ENCODE assay signal across 21 cellular contexts in the genomic region with DNA sequence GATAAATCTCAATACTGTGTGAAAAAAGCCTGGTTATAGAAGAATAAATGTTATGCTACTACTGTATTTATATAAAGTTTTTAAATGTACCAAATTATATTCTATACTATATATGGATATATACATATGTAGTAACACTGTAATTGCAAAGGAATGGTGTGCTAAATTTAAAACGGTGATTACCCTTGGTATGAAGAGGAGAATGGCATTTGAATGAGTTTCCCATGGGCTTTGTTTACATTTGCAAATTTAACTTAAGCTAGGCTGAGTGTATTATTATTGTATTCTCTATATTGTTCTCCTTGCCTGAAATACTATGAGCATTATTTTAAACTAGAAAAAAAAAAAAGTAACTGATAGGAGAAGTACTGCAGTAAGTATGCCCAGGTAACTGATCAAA.
"Had no signal": no experiment of that assay in that cellular context is flagged by ENCODE, and none has a peak within 500 bp of the region (broad histone marks: within the 10 kb centered on the region; RNA-seq: fewer than 3 reads in every experiment).

No MANE protein-coding gene starts in this region.

- H3K27ac Mint-ChIP-seq: activated B cell treated with CpG ODN at 0.5 μM for 24 hours; activated CD4-positive, alpha-beta memory T cell treated with anti-CD3 and anti-CD28 coated beads, Interleukin-2, amount 10 ng/mL, durations not matched to agents 7 days and 5 days; activated CD8-positive, alpha-beta memory T cell treated with anti-CD3 and anti-CD28 coated beads, Interleukin-2, amount 10 ng/mL, durations not matched to agents 7 days and 5 days; activated naive CD8-positive, alpha-beta T cell treated with anti-CD3 and anti-CD28 coated beads, Interleukin-2, amount 10 ng/mL, durations not matched to agents 7 days and 5 days; immature natural killer cell; natural killer cell treated with Interleukin-12 subunit alpha and Interleukin-12 subunit beta and Interleukin-15 and Interleukin-18, amount 100 ng/mL, for 72 hours; stimulated activated naive B cell treated with anti-CD40 and anti-IgM and Interleukin-4, amounts not matched to agents 10 μg/mL and 1 μg/mL and 100 μg/mL, for 72 hours; T-helper 17 cell had no signal

- H3K9me3 ChIP-seq: colonic mucosa, right lobe of liver, spleen, thoracic aorta had no signal

- H3K4me3 Mint-ChIP-seq: activated B cell treated with CpG ODN at 0.5 μM for 24 hours; activated CD4-positive, alpha-beta memory T cell treated with anti-CD3 and anti-CD28 coated beads, Interleukin-2, amount 10 ng/mL, durations not matched to agents 7 days and 5 days; activated CD8-positive, alpha-beta memory T cell treated with anti-CD3 and anti-CD28 coated beads, Interleukin-2, amount 10 ng/mL, durations not matched to agents 7 days and 5 days; activated naive CD8-positive, alpha-beta T cell treated with anti-CD3 and anti-CD28 coated beads, Interleukin-2, amount 10 ng/mL, durations not matched to agents 7 days and 5 days; immature natural killer cell; natural killer cell treated with Interleukin-12 subunit alpha and Interleukin-12 subunit beta and Interleukin-15 and Interleukin-18, amount 100 ng/mL, for 72 hours; stimulated activated naive B cell treated with anti-CD40 and anti-IgM and Interleukin-4, amounts not matched to agents 10 μg/mL and 1 μg/mL and 100 μg/mL, for 72 hours; T-helper 17 cell had no signal

- H3K27me3 Mint-ChIP-seq: activated B cell treated with CpG ODN at 0.5 μM for 24 hours; stimulated activated naive B cell treated with anti-CD40 and anti-IgM and Interleukin-4, amounts not matched to agents 10 μg/mL and 1 μg/mL and 100 μg/mL, for 72 hours; T-helper 17 cell had no signal

- H3K9ac ChIP-seq: parathyroid adenoma had no signal

- FAIRE-seq: frontal cortex had no signal

- H3K27me3 ChIP-seq: colonic mucosa, right lobe of liver, spleen had no signal

- H3K4me3 ChIP-seq: colonic mucosa, right lobe of liver, spleen, thoracic aorta had no signal

- DNase-seq: activated B cell treated with CpG ODN at 0.5 μM for 24 hours; activated CD4-positive, alpha-beta memory T cell treated with anti-CD3 and anti-CD28 coated beads, Interleukin-2, amount 10 ng/mL, durations not matched to agents 7 days and 5 days; activated CD4-positive, alpha-beta T cell treated with anti-CD3 and anti-CD28 coated beads for 48 hours; activated CD8-positive, alpha-beta memory T cell treated with anti-CD3 and anti-CD28 coated beads, Interleukin-2, amount 10 ng/mL, durations not matched to agents 7 days and 5 days; activated naive CD4-positive, alpha-beta T cell; activated naive CD8-positive, alpha-beta T cell treated with anti-CD3 and anti-CD28 coated beads, Interleukin-2, amount 10 ng/mL, durations not matched to agents 7 days and 5 days; anterior cingulate cortex; central memory CD4-positive, alpha-beta T cell; colonic mucosa; immature natural killer cell; kidney glomerular epithelial cell; left ventricle myocardium superior; right lobe of liver; spleen; stimulated activated naive B cell treated with anti-CD40 and anti-IgM and Interleukin-4, amounts not matched to agents 10 μg/mL and 1 μg/mL and 100 μg/mL, for 72 hours; T-helper 17 cell had no signal

- H3K36me3 Mint-ChIP-seq: activated CD8-positive, alpha-beta memory T cell treated with anti-CD3 and anti-CD28 coated beads, Interleukin-2, amount 10 ng/mL, durations not matched to agents 7 days and 5 days; brain; natural killer cell treated with Interleukin-12 subunit alpha and Interleukin-12 subunit beta and Interleukin-15 and Interleukin-18, amount 100 ng/mL, for 72 hours had no signal

- ATAC-seq: activated CD8-positive, alpha-beta memory T cell treated with anti-CD3 and anti-CD28 coated beads, Interleukin-2, amount 10 ng/mL, durations not matched to agents 7 days and 5 days; left ventricle myocardium superior; natural killer cell treated with Interleukin-12 subunit alpha and Interleukin-12 subunit beta and Interleukin-15 and Interleukin-18, amount 100 ng/mL, for 72 hours; right lobe of liver; stimulated activated naive B cell treated with anti-CD40 and anti-IgM and Interleukin-4, amounts not matched to agents 10 μg/mL and 1 μg/mL and 100 μg/mL, for 72 hours; T-helper 17 cell had no signal

- H3K36me3 ChIP-seq: colonic mucosa, right lobe of liver, spleen, thoracic aorta had no signal

- H3K9me3 Mint-ChIP-seq: activated B cell treated with CpG ODN at 0.5 μM for 24 hours; activated CD4-positive, alpha-beta memory T cell treated with anti-CD3 and anti-CD28 coated beads, Interleukin-2, amount 10 ng/mL, durations not matched to agents 7 days and 5 days; activated naive CD8-positive, alpha-beta T cell treated with anti-CD3 and anti-CD28 coated beads, Interleukin-2, amount 10 ng/mL, durations not matched to agents 7 days and 5 days; natural killer cell treated with Interleukin-12 subunit alpha and Interleukin-12 subunit beta and Interleukin-15 and Interleukin-18, amount 100 ng/mL, for 72 hours; stimulated activated naive B cell treated with anti-CD40 and anti-IgM and Interleukin-4, amounts not matched to agents 10 μg/mL and 1 μg/mL and 100 μg/mL, for 72 hours had no signal
